In genomic region chr15:91070872-91071271, GRCh38 we compare ENCODE assay signal across 3 cellular contexts.
TF ChIP-seq lines count a peak whose summit lies in the region.

No MANE protein-coding gene starts in this region.

TF ChIP-seq in GM23338, 12 proteins besides CTCF, POLR2A, EP300 and RAD21:
- TF ChIP-seq EZH2phosphoT487 (IDR thresholded peaks at IDR 0.05; ENCODE audit: unreplicated experiment) (no peak), ZNF331 (CRISPR knock-in tag; IDR thresholded peaks at IDR 0.05; ENCODE audit: low read depth) (no peak), ETS1 (IDR thresholded peaks at IDR 0.05) (no peak), POLR2AphosphoS5 (IDR thresholded peaks at IDR 0.05; ENCODE audit: low read depth) (no peak), STAT1 (IDR thresholded peaks at IDR 0.05; ENCODE audit: unreplicated experiment) (no peak), NANOG (IDR thresholded peaks at IDR 0.05; ENCODE audit: borderline replicate concordance) (no peak), EZH2 (IDR thresholded peaks at IDR 0.05; ENCODE audit: low read depth, unreplicated experiment) (no peak), JUNB (IDR thresholded peaks at IDR 0.05; ENCODE audit: unreplicated experiment) (no peak), ZNF114 (CRISPR knock-in tag; IDR thresholded peaks at IDR 0.05) (no peak), CREB1 (CRISPR knock-in tag; IDR thresholded peaks at IDR 0.05; ENCODE audit: low read depth) (no peak)
- TF ChIP-seq, protein P1, sequence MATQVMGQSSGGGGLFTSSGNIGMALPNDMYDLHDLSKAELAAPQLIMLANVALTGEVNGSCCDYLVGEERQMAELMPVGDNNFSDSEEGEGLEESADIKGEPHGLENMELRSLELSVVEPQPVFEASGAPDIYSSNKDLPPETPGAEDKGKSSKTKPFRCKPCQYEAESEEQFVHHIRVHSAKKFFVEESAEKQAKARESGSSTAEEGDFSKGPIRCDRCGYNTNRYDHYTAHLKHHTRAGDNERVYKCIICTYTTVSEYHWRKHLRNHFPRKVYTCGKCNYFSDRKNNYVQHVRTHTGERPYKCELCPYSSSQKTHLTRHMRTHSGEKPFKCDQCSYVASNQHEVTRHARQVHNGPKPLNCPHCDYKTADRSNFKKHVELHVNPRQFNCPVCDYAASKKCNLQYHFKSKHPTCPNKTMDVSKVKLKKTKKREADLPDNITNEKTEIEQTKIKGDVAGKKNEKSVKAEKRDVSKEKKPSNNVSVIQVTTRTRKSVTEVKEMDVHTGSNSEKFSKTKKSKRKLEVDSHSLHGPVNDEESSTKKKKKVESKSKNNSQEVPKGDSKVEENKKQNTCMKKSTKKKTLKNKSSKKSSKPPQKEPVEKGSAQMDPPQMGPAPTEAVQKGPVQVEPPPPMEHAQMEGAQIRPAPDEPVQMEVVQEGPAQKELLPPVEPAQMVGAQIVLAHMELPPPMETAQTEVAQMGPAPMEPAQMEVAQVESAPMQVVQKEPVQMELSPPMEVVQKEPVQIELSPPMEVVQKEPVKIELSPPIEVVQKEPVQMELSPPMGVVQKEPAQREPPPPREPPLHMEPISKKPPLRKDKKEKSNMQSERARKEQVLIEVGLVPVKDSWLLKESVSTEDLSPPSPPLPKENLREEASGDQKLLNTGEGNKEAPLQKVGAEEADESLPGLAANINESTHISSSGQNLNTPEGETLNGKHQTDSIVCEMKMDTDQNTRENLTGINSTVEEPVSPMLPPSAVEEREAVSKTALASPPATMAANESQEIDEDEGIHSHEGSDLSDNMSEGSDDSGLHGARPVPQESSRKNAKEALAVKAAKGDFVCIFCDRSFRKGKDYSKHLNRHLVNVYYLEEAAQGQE (IDR thresholded peaks at IDR 0.05; ENCODE audit: unreplicated experiment) = no peak

TF ChIP-seq in HCT116, 20 proteins besides CTCF, POLR2A, EP300 and RAD21:
- TF ChIP-seq EZH2 (IDR thresholded peaks at IDR 0.05) = no peak
- no peak for TF ChIP-seq SRF (IDR thresholded peaks at IDR 0.05; ENCODE audit: low read depth)
- TF ChIP-seq SP1 (IDR thresholded peaks at IDR 0.05; ENCODE audit: low read depth) = no peak
- TF ChIP-seq ZBTB33 (IDR thresholded peaks at IDR 0.05; ENCODE audit: extremely low read depth, insufficient replicate concordance, low read length) = no peak
- no peak for TF ChIP-seq ELF1 (IDR thresholded peaks at IDR 0.05; ENCODE audit: borderline replicate concordance, low read depth)
- TF ChIP-seq EGR1 (IDR thresholded peaks at IDR 0.05; ENCODE audit: low read depth) = no peak
- no peak for TF ChIP-seq MAX (IDR thresholded peaks at IDR 0.05)
- no peak for TF ChIP-seq ZNF274 (IDR thresholded peaks at IDR 0.05; ENCODE audit: low read depth, low read length)
TF ChIP-seq in HCT116: peak in this region for 0.

TF ChIP-seq in H1, 55 proteins besides CTCF, POLR2A, EP300 and RAD21:
- no peak for TF ChIP-seq ASH2L (IDR thresholded peaks at IDR 0.05; ENCODE audit: low read length)
- TF ChIP-seq SIRT6 (IDR thresholded peaks at IDR 0.05; ENCODE audit: low read length) = no peak
- no peak for TF ChIP-seq BCL11A (IDR thresholded peaks at IDR 0.05; ENCODE audit: low read depth in 2 of 2, low read length in 2 of 2)
- TF ChIP-seq, protein P2, sequence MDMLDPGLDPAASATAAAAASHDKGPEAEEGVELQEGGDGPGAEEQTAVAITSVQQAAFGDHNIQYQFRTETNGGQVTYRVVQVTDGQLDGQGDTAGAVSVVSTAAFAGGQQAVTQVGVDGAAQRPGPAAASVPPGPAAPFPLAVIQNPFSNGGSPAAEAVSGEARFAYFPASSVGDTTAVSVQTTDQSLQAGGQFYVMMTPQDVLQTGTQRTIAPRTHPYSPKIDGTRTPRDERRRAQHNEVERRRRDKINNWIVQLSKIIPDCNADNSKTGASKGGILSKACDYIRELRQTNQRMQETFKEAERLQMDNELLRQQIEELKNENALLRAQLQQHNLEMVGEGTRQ (IDR thresholded peaks at IDR 0.05; ENCODE audit: low read length) = no peak
- TF ChIP-seq TBP (IDR thresholded peaks at IDR 0.05; ENCODE audit: low read depth, low read length) = no peak
- no peak for TF ChIP-seq POU5F1 (IDR thresholded peaks at IDR 0.05; ENCODE audit: low read depth, low read length)
- TF ChIP-seq ZNF274 (IDR thresholded peaks at IDR 0.05; ENCODE audit: borderline replicate concordance, extremely low read depth, low read length) = no peak
- no peak for TF ChIP-seq KDM4A (IDR thresholded peaks at IDR 0.05; ENCODE audit: low read depth, low read length, severe bottlenecking)
- TF ChIP-seq NRF1 (IDR thresholded peaks at IDR 0.05; ENCODE audit: low read depth, low read length) = no peak
- no peak for TF ChIP-seq SP2 (IDR thresholded peaks at IDR 0.05; ENCODE audit: low read length)
- TF ChIP-seq TAF7 (optimal IDR thresholded peaks at IDR 0.05; ENCODE audit: borderline replicate concordance, low read depth, low read length) = no peak
- no peak for TF ChIP-seq NANOG (IDR thresholded peaks at IDR 0.05; ENCODE audit: insufficient read depth, low read depth, low read length, poor library complexity, severe bottlenecking)
- TF ChIP-seq HDAC6 (IDR thresholded peaks at IDR 0.05; ENCODE audit: low read depth, low read length) = no peak
- TF ChIP-seq RFX5 (IDR thresholded peaks at IDR 0.05; ENCODE audit: borderline replicate concordance, low read depth, low read length) = no peak
- TF ChIP-seq JUND (IDR thresholded peaks at IDR 0.05; ENCODE audit: low read length) = no peak
TF ChIP-seq in H1: peak in this region for 0.
